In genomic region chr7:95672434-95672833, GRCh38 we compare ENCODE assay signal across 15 cellular contexts.
DNase-seq lines count a peak whose midpoint lies in the region; FAIRE-seq and TF ChIP-seq lines count a peak whose summit lies in the region.
"Had no signal": no experiment of that assay in that cellular context is flagged by ENCODE, and none has a peak within 500 bp of the region (broad histone marks: within the 10 kb centered on the region; RNA-seq: fewer than 3 reads in every experiment).

No MANE protein-coding gene starts in this region.

- TF ChIP-seq CTCF in D721Med (IDR thresholded peaks at IDR 0.05; ENCODE audit: insufficient read depth, missing control alignments): no peak

- no peak for FAIRE-seq in D721Med (lab: Jason Lieb, UNC)
- FAIRE-seq: A204.1, GM12891, GM18507 had no signal

- in situ Hi-C loops in SK-MEL-5 (cut with HindIII; ENCODE audit: low pct_unique_long_range_greater_than_20kb, low sequenced_read_pairs): no loop called here

- DNase-seq in D721Med (ENCODE audit: insufficient read length, low spot score): peak; percentile 15
- DNase-seq in SK-MEL-5 (ENCODE audit: low read depth, low spot score): peak; percentile 57
- peak; percentile 64 for DNase-seq in foreskin melanocyte
- no peak for DNase-seq in activated CD4-positive, alpha-beta T cell treated with anti-CD3 and anti-CD28 coated beads, Interleukin-2, amount 50 U/mL, for 48 hours
- no peak for DNase-seq in NCI-H526 treated with DMSO at 0.1 percent for 48 hours (lab: John Stamatoyannopoulos, UW)
- no peak for DNase-seq in activated T-cell treated with anti-CD3 and anti-CD28 coated beads, Interleukin-2, amount 50 U/mL, for 48 hours
- DNase-seq: CD4-positive, CD25-positive, alpha-beta regulatory T cell; CD8-positive, alpha-beta memory T cell; DMS53; DMS79 treated with DMSO at 0.1 percent for 48 hours; GF-D8; H9 had no signal

Comparison
In these comparisons a context has a peak if more than half of its experiments do, and no peak if none do; other contexts are left out.
1. DNase-seq: peak in D721Med (single experiment), SK-MEL-5 (single experiment) and foreskin melanocyte (single experiment); none in activated CD4-positive, alpha-beta T cell treated with anti-CD3 and anti-CD28 coated beads, Interleukin-2, amount 50 U/mL, for 48 hours (0 of 2), NCI-H526 treated with DMSO at 0.1 percent for 48 hours (single experiment) and activated T-cell treated with anti-CD3 and anti-CD28 coated beads, Interleukin-2, amount 50 U/mL, for 48 hours (0 of 2).